Comparison of ENCODE assay signal across 10 cellular contexts in genomic region chr7:47580811-47581331, GRCh38. TPM values are rescaled to one million over a fixed set of nuclear protein-coding genes. Genes with fewer than 3 reads are reported as not detected.
A peak's percentile ranks its signal among the peaks of the same experiment; 100 is the strongest.
DNase-seq lines count a peak whose midpoint lies in the region; ATAC-seq and TF ChIP-seq lines count a peak whose summit lies in the region.
"Had no signal": no experiment of that assay in that cellular context is flagged by ENCODE, and none has a peak within 500 bp of the region (broad histone marks: within the 10 kb centered on the region; RNA-seq: fewer than 3 reads in every experiment).

No MANE protein-coding gene starts in this region.

- H3K36me3 ChIP-seq in lung (ENCODE audit: control insufficient read depth in 2 of 2, insufficient read depth in 2 of 2, low read length in 2 of 2) (no peaks in the 10 kb centered on the region), urinary bladder (ENCODE audit: insufficient read depth) (no peaks in the 10 kb centered on the region)

- H3K9me3 ChIP-seq in lung (ENCODE audit: control insufficient read depth in 2 of 2, insufficient read depth in 1 of 2, low read length in 1 of 2), result no peaks in the 10 kb centered on the region

- DNase-seq in Right ventricle myocardium superior (no peak), cardiac septum (ENCODE audit: low spot score) (no peak), cardiac fibroblast (ENCODE audit: low read depth in 2 of 2) (peak in 1 of 2 donors; percentile 31), lung (ENCODE audit: low spot score) (no peak), GM13977 (ENCODE audit: low spot score) (no peak)
- DNase-seq: activated naive CD4-positive, alpha-beta T cell treated with anti-CD3 and anti-CD28 coated beads, Interleukin-2, amount 10 ng/mL, durations not matched to agents 7 days and 5 days; DND-41 had no signal

- no peaks in the 10 kb centered on the region for H3K27me3 ChIP-seq in lung (ENCODE audit: control insufficient read depth, insufficient read depth)

- H3K4me3 ChIP-seq in cardiac fibroblast (replicated peaks in 1 of 2; ENCODE audit: low read depth in 2 of 2, low read length in 2 of 2) (peak overlapping the region; percentile 84 to 92), lung (peak overlapping the region; percentile 29), urinary bladder (ENCODE audit: low read depth, low read length) (peak overlapping the region; percentile 70)

- peak; percentile 22 for ATAC-seq in Right ventricle myocardium superior (ENCODE audit: poor library complexity)
- ATAC-seq in lung (ENCODE audit: insufficient read depth, low FRiP score), result no peak
- ATAC-seq in HG02610 (IDR thresholded peaks at IDR 0.05; ENCODE audit: unreplicated experiment), result no peak
- ATAC-seq in HG02588 (IDR thresholded peaks at IDR 0.05; ENCODE audit: unreplicated experiment), result no peak

- TF ChIP-seq CTCF in cardiac fibroblast (IDR thresholded peaks at IDR 0.05; ENCODE audit: low read depth, low read length) (peak; percentile 15), lung (IDR thresholded peaks at IDR 0.05; ENCODE audit: control extremely low read depth, extremely low read depth) (no peak), GM13977 (IDR thresholded peaks at IDR 0.05; ENCODE audit: extremely low read depth, insufficient read depth, missing control alignments) (no peak)

- intact Hi-C loops in Right ventricle myocardium superior (cut with DNase I) (loop anchor here (5.0 kb wide), 1 partner anchor 144 kb away; no protein-coding TSS in a partner anchor), cardiac septum (cut with DNase I) (no loop called here)

- peak overlapping the region in 1 of 2 donors; percentile 79 for H3K27ac ChIP-seq in lung (ENCODE audit: low read depth in 1 of 2, low read length in 1 of 2)
- no peak overlapping the region for H3K27ac ChIP-seq in urinary bladder (ENCODE audit: low read depth)

- in situ Hi-C loops in GM13977 (cut with MboI; ENCODE audit: low pct_unique_long_range_greater_than_20kb, low sequenced_read_pairs, unreplicated experiment), result no loop called here

- H3K4me1 ChIP-seq in lung (ENCODE audit: control insufficient read depth in 2 of 2, insufficient read depth in 2 of 2, low read length in 2 of 2), result peaks cover 0 to 30% of the 10 kb centered on the region in 2 donors
- peaks cover 2% of the 10 kb centered on the region for H3K4me1 ChIP-seq in urinary bladder (ENCODE audit: insufficient read depth)

- WGBS in lung, 2 donors, result 3 to 5% methylated on average over 15 of the region's 15 CpGs
- 7% methylated on average over 15 of the region's 15 CpGs for WGBS in urinary bladder

RNA-seq across cellular contexts. Expression of gene TNS3, which starts 1.0 kb away (rescaled TPM):
- 43.2 TPM for total RNA-seq in Right ventricle myocardium superior
- 29.0 TPM for total RNA-seq in cardiac septum
- total RNA-seq in lung, result 100 to 1,000 TPM; 120 to 140 TPM
- 10 to 100 TPM; 23.8 to 51.7 TPM for polyA plus RNA-seq in lung
- total RNA-seq in urinary bladder, result 71.3 TPM
- polyA plus RNA-seq in urinary bladder, result 15.5 TPM

Comparison
In these comparisons a context has a peak if more than half of its experiments do, and no peak if none do; other contexts are left out.
1. H3K4me3 ChIP-seq: peak in every context shown above with its lines; median percentile 88 in cardiac fibroblast; 70 in urinary bladder; 29 in lung.